ENCODE assay signal across 8 cellular contexts in the genomic region with DNA sequence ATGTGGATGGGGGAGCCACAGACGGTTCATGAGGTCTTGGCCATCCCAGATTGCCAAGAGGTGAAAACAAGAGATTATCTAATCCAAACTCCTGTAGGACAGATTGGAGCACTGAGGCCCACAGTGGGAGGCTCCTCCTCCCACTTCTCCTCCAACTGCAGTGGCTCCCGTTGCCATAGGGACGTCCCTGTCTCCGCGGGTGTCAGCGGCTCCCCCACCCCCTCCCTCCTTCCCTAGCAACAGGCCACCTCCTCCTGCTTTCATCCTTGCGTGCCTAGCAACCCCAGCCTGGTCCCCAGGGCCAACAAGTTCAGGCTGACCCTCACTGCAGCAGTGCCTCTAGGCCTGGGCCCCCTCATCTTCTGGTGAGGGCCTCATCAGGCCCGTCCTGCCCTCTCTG. TPM values are rescaled to one million over a fixed set of nuclear protein-coding genes. Genes with fewer than 3 reads are reported as not detected.
DNase-seq lines count a peak whose midpoint lies in the region; ATAC-seq and TF ChIP-seq lines count a peak whose summit lies in the region.

No MANE protein-coding gene starts in this region.

- H3K4me3 Mint-ChIP-seq in activated T-helper 17 cell treated with anti-CD3 and anti-CD28 coated beads, Interleukin-2, amount 50 U/mL, for 72 hours = peak overlapping the region; percentile 73

- CTCF ChIA-PET in IMR-90 (lab: Yijun Ruan, JAX) = interaction anchor here (1.3 kb wide), 1 partner anchor 24 kb away, joined by 5 read pairs; no protein-coding TSS in a partner anchor

- H3K4me1 Mint-ChIP-seq in activated T-helper 17 cell treated with anti-CD3 and anti-CD28 coated beads, Interleukin-2, amount 50 U/mL, for 72 hours = peaks cover 5% of the 10 kb centered on the region

- no peak overlapping the region for H3K14ac ChIP-seq in IMR-90 (replicated peaks; ENCODE audit: low read depth, low read length)

- no peak overlapping the region; the same call in 1 of the 2 replicates for H3K4ac ChIP-seq in IMR-90 (ENCODE audit: low read depth, low read length)

- H2AK5ac ChIP-seq in IMR-90 (ENCODE audit: low read depth, low read length) = no peak overlapping the region

- no CpG with 5 or more reads among the region's 8 CpGs for WGBS in IMR-90 (ENCODE audit: extremely low coverage in 2 of 2, insufficient read length in 1 of 2), 2 experiments
- 19 to 61% (median 30%) methylated on average over 2 to 8 of the region's 8 CpGs for WGBS in stomach, 5 donors

- H3K9ac ChIP-seq in IMR-90 (ENCODE audit: low read depth, low read length) = no peak overlapping the region

- H4K91ac ChIP-seq in IMR-90 (ENCODE audit: insufficient read depth, low read depth, low read length) = no peak overlapping the region

- no TSS peak for BruUV-seq in IMR-90 (replicated peaks; lab: Mats Ljungman, UMichigan)

- no peak overlapping the region for H2BK15ac ChIP-seq in IMR-90 (ENCODE audit: low read depth, low read length)

- H3K36me3 ChIP-seq in BE2C (no peaks in the 10 kb centered on the region), IMR-90 (ENCODE audit: control insufficient read depth, insufficient read depth, low read length) (no peaks in the 10 kb centered on the region), stomach (no peaks in the 10 kb centered on the region)

- in situ Hi-C loops in IMR-90 (cut with MboI; ENCODE audit: low sequenced_read_pairs) = no loop called here

- H3K27me3 ChIP-seq in BE2C (no peaks in the 10 kb centered on the region), IMR-90 (ENCODE audit: control insufficient read depth, insufficient read depth, low read length) (peaks cover 19% of the 10 kb centered on the region; the same call in 1 of the 2 replicates), stomach (peaks cover 0 to 26% (median 4%) of the 10 kb centered on the region in 3 donors)

- H3K56ac ChIP-seq in IMR-90 (ENCODE audit: extremely low read depth, insufficient read depth, low read length) = no peak overlapping the region

- intact Hi-C loops in IMR-90 (cut with micrococcal nuclease) = no loop called here
- intact Hi-C loops in stomach (cut with DNase I; ENCODE audit: low total_unique reads) = no loop called here

- H2BK20ac ChIP-seq in IMR-90 (ENCODE audit: low read depth, low read length) = no peak overlapping the region

- H3K18ac ChIP-seq in IMR-90 (ENCODE audit: low read depth, low read length) = no peak overlapping the region

- H3K27ac ChIP-seq in IMR-90 (ENCODE audit: insufficient read depth, low read length) = no peak overlapping the region
- peak overlapping the region in 3 of 5 donors; percentile 46 to 66 (median 57) for H3K27ac ChIP-seq in stomach

- no peak overlapping the region for H3K4me2 ChIP-seq in IMR-90 (ENCODE audit: low read depth, low read length)

- H3K4me1 ChIP-seq in BE2C = peaks cover 12% of the 10 kb centered on the region
- peaks cover 8% of the 10 kb centered on the region; the same call in 1 of the 2 replicates for H3K4me1 ChIP-seq in IMR-90 (ENCODE audit: control insufficient read depth, insufficient read depth, low read length)
- peaks cover 6 to 40% (median 24%) of the 10 kb centered on the region in 4 donors for H3K4me1 ChIP-seq in stomach

- peak overlapping the region; percentile 73 for H2AFZ ChIP-seq in IMR-90 (replicated peaks; ENCODE audit: low read length, poor library complexity)

- dilution Hi-C loops in IMR-90 (cut with HindIII; ENCODE audit: low sequenced_read_pairs, unreplicated experiment) = no loop called here

- H3K9me3 ChIP-seq in BE2C (no peaks in the 10 kb centered on the region), IMR-90 (ENCODE audit: control insufficient read depth, insufficient read depth, low read length) (no peaks in the 10 kb centered on the region), stomach (no peaks in the 10 kb centered on the region)

- no peak for TF ChIP-seq POLR2A in IMR-90 (IDR thresholded peaks at IDR 0.05; ENCODE audit: low read depth, low read length)
- TF ChIP-seq POLR2A in stomach (IDR thresholded peaks at IDR 0.05) = no peak

- H4K8ac ChIP-seq in IMR-90 (ENCODE audit: low read depth in 2 of 2, low read length in 2 of 2) = no peak overlapping the region

- H2BK5ac ChIP-seq in IMR-90 (ENCODE audit: low read depth, low read length, poor library complexity, severe bottlenecking) = no peak overlapping the region

- H3K9me3 Mint-ChIP-seq in activated T-helper 17 cell treated with anti-CD3 and anti-CD28 coated beads, Interleukin-2, amount 50 U/mL, for 72 hours = no peaks in the 10 kb centered on the region

- peak; percentile 6; the same call in 1 of the 2 replicates for ATAC-seq in IMR-90 (ENCODE audit: low read depth)
- peak; percentile 23 for ATAC-seq in activated T-helper 17 cell treated with anti-CD3 and anti-CD28 coated beads, Interleukin-2, amount 50 U/mL, for 72 hours (replicated peaks)

- TF ChIP-seq EP300 in stomach (IDR thresholded peaks at IDR 0.05) = no peak

- H4K5ac ChIP-seq in IMR-90 (ENCODE audit: low read depth, low read length) = no peak overlapping the region

- H3K27ac Mint-ChIP-seq in activated T-helper 17 cell treated with anti-CD3 and anti-CD28 coated beads, Interleukin-2, amount 50 U/mL, for 72 hours = peak overlapping the region; percentile 68

- H3K4me3 ChIP-seq in BE2C (ENCODE audit: low read depth, low read length) (peak overlapping the region; percentile 43), IMR-90 (ENCODE audit: insufficient read depth, low read depth, low read length) (no peak overlapping the region), stomach (no peak overlapping the region)

- POLR2A ChIA-PET in IMR-90 (lab: Charles Lee; ENCODE audit: unreplicated experiment) = no interaction called here

- H2BK120ac ChIP-seq in IMR-90 (ENCODE audit: low read depth, low read length) = no peak overlapping the region

- DNase-seq in BE2C (peak; percentile 84), IMR-90 (no peak), hippocampal formation (lab: John Stamatoyannopoulos, UW) (peak; percentile 18 to 21), stomach (no peak), LoVo (ENCODE audit: low spot score) (no peak), OCI-M2 (lab: John Stamatoyannopoulos, UW; ENCODE audit: unreplicated experiment) (no peak)
- no peak for DNase-seq in stimulated activated naive CD4-positive, alpha-beta T cell treated with Interleukin-2 at 50 U/mL for 16 hours (lab: John Stamatoyannopoulos, UW)

- H3K27me3 Mint-ChIP-seq in activated T-helper 17 cell treated with anti-CD3 and anti-CD28 coated beads, Interleukin-2, amount 50 U/mL, for 72 hours = no peaks in the 10 kb centered on the region

- no peaks in the 10 kb centered on the region for H3K79me1 ChIP-seq in IMR-90 (ENCODE audit: low read depth in 1 of 2, low read length in 2 of 2)

- no peaks in the 10 kb centered on the region for H3K36me3 Mint-ChIP-seq in activated T-helper 17 cell treated with anti-CD3 and anti-CD28 coated beads, Interleukin-2, amount 50 U/mL, for 72 hours (ENCODE audit: low read depth)

- H2AK9ac ChIP-seq in IMR-90 (replicated peaks; ENCODE audit: low read depth, low read length, poor library complexity) = peak overlapping the region; percentile 38

- TF ChIP-seq CTCF in BE2C (IDR thresholded peaks at IDR 0.05; ENCODE audit: low read depth, low read length) (no peak), IMR-90 (conservative IDR thresholded peaks at IDR 0.05; ENCODE audit: low read depth, low read length) (no peak), stomach (IDR thresholded peaks at IDR 0.05) (no peak)

- H4K20me1 ChIP-seq in IMR-90 (ENCODE audit: insufficient read depth, low read length) = peaks cover 12% of the 10 kb centered on the region; the same call in 1 of the 2 replicates

- no peak overlapping the region for H3K23ac ChIP-seq in IMR-90 (ENCODE audit: low read depth, low read length)

- no peak for TF ChIP-seq RAD21 in IMR-90 (IDR thresholded peaks at IDR 0.05; ENCODE audit: low read length)

- 0 out of 2 replicates have a peak, but pooled peaks cover 5% of the 10 kb centered on the region for H3K9me1 ChIP-seq in IMR-90 (ENCODE audit: insufficient read depth, low read length)

TF ChIP-seq in IMR-90, 13 proteins besides CTCF, POLR2A, EP300 and RAD21 (continues in another document):
- TF ChIP-seq SMC3 (IDR thresholded peaks at IDR 0.05; ENCODE audit: low read depth, low read length) (no peak), FOS (IDR thresholded peaks at IDR 0.05; ENCODE audit: low read depth, low read length) (no peak), MAZ (IDR thresholded peaks at IDR 0.05; ENCODE audit: borderline replicate concordance, low read depth, low read length) (no peak), CEBPB (IDR thresholded peaks at IDR 0.05; ENCODE audit: low read depth, low read length) (no peak), CHD1 (IDR thresholded peaks at IDR 0.05; ENCODE audit: low read depth, low read length) (no peak), BHLHE40 (IDR thresholded peaks at IDR 0.05; ENCODE audit: low read depth, low read length) (no peak), MXI1 (IDR thresholded peaks at IDR 0.05; ENCODE audit: borderline replicate concordance, low read depth, low read length) (no peak)
- TF ChIP-seq, protein P1, sequence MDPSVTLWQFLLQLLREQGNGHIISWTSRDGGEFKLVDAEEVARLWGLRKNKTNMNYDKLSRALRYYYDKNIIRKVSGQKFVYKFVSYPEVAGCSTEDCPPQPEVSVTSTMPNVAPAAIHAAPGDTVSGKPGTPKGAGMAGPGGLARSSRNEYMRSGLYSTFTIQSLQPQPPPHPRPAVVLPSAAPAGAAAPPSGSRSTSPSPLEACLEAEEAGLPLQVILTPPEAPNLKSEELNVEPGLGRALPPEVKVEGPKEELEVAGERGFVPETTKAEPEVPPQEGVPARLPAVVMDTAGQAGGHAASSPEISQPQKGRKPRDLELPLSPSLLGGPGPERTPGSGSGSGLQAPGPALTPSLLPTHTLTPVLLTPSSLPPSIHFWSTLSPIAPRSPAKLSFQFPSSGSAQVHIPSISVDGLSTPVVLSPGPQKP (IDR thresholded peaks at IDR 0.05; ENCODE audit: borderline replicate concordance, low read depth, low read length) = no peak
- TF ChIP-seq, protein P2, sequence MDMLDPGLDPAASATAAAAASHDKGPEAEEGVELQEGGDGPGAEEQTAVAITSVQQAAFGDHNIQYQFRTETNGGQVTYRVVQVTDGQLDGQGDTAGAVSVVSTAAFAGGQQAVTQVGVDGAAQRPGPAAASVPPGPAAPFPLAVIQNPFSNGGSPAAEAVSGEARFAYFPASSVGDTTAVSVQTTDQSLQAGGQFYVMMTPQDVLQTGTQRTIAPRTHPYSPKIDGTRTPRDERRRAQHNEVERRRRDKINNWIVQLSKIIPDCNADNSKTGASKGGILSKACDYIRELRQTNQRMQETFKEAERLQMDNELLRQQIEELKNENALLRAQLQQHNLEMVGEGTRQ (IDR thresholded peaks at IDR 0.05; ENCODE audit: low read depth, low read length) = no peak

RNA-seq across cellular contexts. Expression of a gene that starts 6.8 kb away (rescaled TPM):
- 1.0 TPM for polyA plus RNA-seq in BE2C (2012; ENCODE audit: insufficient read depth, insufficient read length, low read depth)
- total RNA-seq in IMR-90 (2012; rRNA removed) = 2.5 and 3.9 TPM in 2 replicates
- polyA plus RNA-seq in IMR-90 (2012; rRNA removed) = 11.4 and 13.0 TPM in 2 replicates
- 11.5 and 14.2 TPM in 2 replicates for polyA plus RNA-seq in IMR-90 (2012; cell fraction: cytosol; rRNA removed)
- polyA plus RNA-seq in IMR-90 (2012; cell fraction: nucleus; rRNA removed; ENCODE audit: low replicate concordance) = 17.3 and 23.1 TPM in 2 replicates
- total RNA-seq in activated T-helper 17 cell treated with anti-CD3 and anti-CD28 coated beads, Interleukin-2, amount 50 U/mL, for 72 hours = under 1 TPM; 0.32 to 0.56 TPM
- 10 to 100 TPM in 3 of 5 donors, 1 to 10 TPM in 2; 2.9 to 22.3 (median 15.9) TPM for total RNA-seq in stomach
- polyA plus RNA-seq in stomach = 10 to 100 TPM; 16.1 to 26.0 (median 16.5) TPM

Comparison
In these comparisons a context has a peak if more than half of its experiments do, and no peak if none do; other contexts are left out.
1. DNase-seq: peak in BE2C (single experiment) and hippocampal formation (2 of 2); none in IMR-90 (single experiment), stomach (single experiment), LoVo (single experiment), stimulated activated naive CD4-positive, alpha-beta T cell treated with Interleukin-2 at 50 U/mL for 16 hours (single experiment) and OCI-M2 (single experiment).